ENCODE assay signal across 8 cellular contexts in the genomic region with DNA sequence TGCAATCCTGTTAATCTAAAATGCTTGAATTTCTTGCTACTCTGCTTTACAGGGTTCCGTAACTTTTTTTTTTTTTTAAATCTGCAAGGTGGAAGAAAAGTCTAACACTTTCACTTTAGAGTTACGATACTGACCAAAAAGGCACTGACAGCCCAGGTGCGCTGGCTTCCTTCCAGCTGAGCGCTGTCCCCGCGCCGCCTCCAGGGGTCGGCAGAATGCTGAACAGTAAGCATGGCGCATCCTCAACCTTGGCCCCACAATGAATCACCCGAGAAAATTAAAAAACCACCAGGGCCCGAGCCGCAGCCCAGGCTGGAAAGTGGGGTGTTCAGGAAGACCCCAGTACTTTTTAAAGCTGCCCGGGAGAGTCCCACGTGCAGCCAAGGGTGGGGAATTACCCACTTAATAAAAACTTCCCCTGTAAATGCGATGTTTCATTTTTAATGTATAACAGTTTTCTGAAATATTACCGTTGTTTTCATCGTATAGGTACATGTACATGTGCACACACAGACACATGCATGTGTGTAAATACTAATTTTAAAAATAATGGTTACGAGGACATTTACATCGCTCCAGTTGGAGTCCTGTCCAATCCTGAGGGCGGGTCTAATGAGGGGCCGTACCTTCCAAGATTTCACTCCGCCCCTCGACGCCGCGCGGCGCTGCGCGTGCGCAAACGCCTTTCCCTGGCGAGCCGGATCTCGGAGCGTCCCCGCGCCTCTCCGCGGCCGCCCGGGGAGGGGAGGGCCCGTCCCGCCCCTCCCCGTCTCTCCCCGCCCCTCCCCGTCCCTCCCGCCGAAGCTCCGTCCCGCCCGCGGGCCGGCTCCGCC. TPM values are rescaled to one million over a fixed set of nuclear protein-coding genes. Genes with fewer than 3 reads are reported as not detected.
DNase-seq lines count a peak whose midpoint lies in the region; ATAC-seq, FAIRE-seq and TF ChIP-seq lines count a peak whose summit lies in the region.

No MANE protein-coding gene starts in this region.

- CTCF ChIA-PET in Caco-2 (lab: Charles Lee): interaction anchor here (0.6 to 1.8 kb wide), 11 partner anchors 9 to 1301 kb away, joined by 3 to 13 read pairs (median 4); a partner anchor contains a TSS

- POLR2A ChIA-PET in Caco-2 (lab: Charles Lee): interaction anchor here (0.5 to 1.2 kb wide), 6 partner anchors 20 to 1809 kb away, joined by 3 to 6 read pairs (median 4); a partner anchor contains a TSS

- H3K4me3 Mint-ChIP-seq in Caco-2 (ENCODE audit: unreplicated experiment): peak overlapping the region; percentile 79

- BruUV-seq in Caco-2 (replicated peaks; lab: Mats Ljungman, UMichigan): no TSS peak

- H3K27me3 ChIP-seq in Caco-2 (replicated peaks; ENCODE audit: control insufficient read depth, insufficient read depth, low read length): no peaks in the 10 kb centered on the region
- H3K27me3 ChIP-seq in endocrine pancreas (ENCODE audit: control insufficient read depth, insufficient read depth, low read length): no peaks in the 10 kb centered on the region

- H3K9me3 ChIP-seq in Caco-2 (no peaks in the 10 kb centered on the region), endocrine pancreas (ENCODE audit: control insufficient read depth, low read length) (no peaks in the 10 kb centered on the region)

- peak; percentile 13 for FAIRE-seq in HTR-8/SVneo (lab: Jason Lieb, UNC)

- peak overlapping the region; percentile 48 for H3K27ac Mint-ChIP-seq in Caco-2 (ENCODE audit: unreplicated experiment)

- peak; percentile 71 to 91 for TF ChIP-seq CTCF in Caco-2 (IDR thresholded peaks at IDR 0.05; ENCODE audit: insufficient read depth in 1 of 2, low read depth in 1 of 2, low read length in 1 of 2, severe bottlenecking in 1 of 2, unreplicated experiment in 1 of 2)

- H3K4me1 ChIP-seq in Caco-2 (no peaks in the 10 kb centered on the region), endocrine pancreas (ENCODE audit: control insufficient read depth, insufficient read depth, low read length) (peaks cover 9% of the 10 kb centered on the region)

- H3K27me3 Mint-ChIP-seq in Caco-2 (ENCODE audit: insufficient read depth, unreplicated experiment): no peaks in the 10 kb centered on the region

- H3K4me3 ChIP-seq in Caco-2 (ENCODE audit: low read depth, low read length) (peak overlapping the region; percentile 99), endocrine pancreas (ENCODE audit: control insufficient read depth, insufficient read depth, low read length) (peak overlapping the region; percentile 88)

- no peaks in the 10 kb centered on the region for H3K4me1 Mint-ChIP-seq in Caco-2 (ENCODE audit: low read depth, unreplicated experiment)

- peak; percentile 94 to 97 for DNase-seq in Caco-2
- DNase-seq in HTR-8/SVneo (ENCODE audit: insufficient read length, low spot score): peak; percentile 95
- peak; percentile 84 for DNase-seq in NOMO-1 treated with DMSO at 0.1 percent for 48 hours (lab: John Stamatoyannopoulos, UW; ENCODE audit: unreplicated experiment)
- DNase-seq in activated CD8-positive, alpha-beta memory T cell treated with anti-CD3 and anti-CD28 coated beads, Interleukin-2, amount 50 U/mL, for 1 hour (ENCODE audit: extremely low read depth): peak; percentile 77
- peak; percentile 99 for DNase-seq in mesenteric fat pad (ENCODE audit: low spot score)
- DNase-seq in stimulated activated CD8-positive, alpha-beta memory T cell treated with anti-CD3 and anti-CD28 coated beads, Interleukin-12 subunit alpha, Interleukin-12 subunit beta, amount 100 ng/mL, for 4 hours (ENCODE audit: low read depth): peak; percentile 92

- H3K36me3 Mint-ChIP-seq in Caco-2 (ENCODE audit: insufficient read depth, unreplicated experiment): no peaks in the 10 kb centered on the region

- peak overlapping the region; percentile 68 for H3K9ac ChIP-seq in endocrine pancreas (ENCODE audit: control insufficient read depth, insufficient read depth, low read length)

- peak; percentile 78 for ATAC-seq in GM21390 (IDR thresholded peaks at IDR 0.05; ENCODE audit: unreplicated experiment)

- no peaks in the 10 kb centered on the region for H3K9me3 Mint-ChIP-seq in Caco-2 (ENCODE audit: unreplicated experiment)

- intact Hi-C loops in Caco-2 (cut with micrococcal nuclease; ENCODE audit: unreplicated experiment): loop anchor here (1.0 to 10.0 kb wide), 4 partner anchors 19 to 299 kb away; a partner anchor contains a TSS

- H3K36me3 ChIP-seq in Caco-2 (ENCODE audit: control insufficient read depth, insufficient read depth, low read length) (no peaks in the 10 kb centered on the region), endocrine pancreas (ENCODE audit: control insufficient read depth, insufficient read depth, low read length) (no peaks in the 10 kb centered on the region)

RNA-seq across cellular contexts. Expression of a gene that starts 0.4 kb away (rescaled TPM):
- total RNA-seq in Caco-2 (2022) (29.6 and 34.9 TPM in 2 replicates), mesenteric fat pad (53.5 TPM)

RNA-seq across cellular contexts. Expression of a gene that starts 19.9 kb away (rescaled TPM):
- total RNA-seq in Caco-2 (2022): 28.3 and 28.4 TPM in 2 replicates
- total RNA-seq in mesenteric fat pad: 23.0 TPM

Comparison
In these comparisons a context has a peak if more than half of its experiments do, and no peak if none do; other contexts are left out.
1. Peak in every context shown above with its lines: DNase-seq, ATAC-seq and H3K4me3 ChIP-seq.